ENCODE assay signal across 8 cellular contexts in the genomic region with DNA sequence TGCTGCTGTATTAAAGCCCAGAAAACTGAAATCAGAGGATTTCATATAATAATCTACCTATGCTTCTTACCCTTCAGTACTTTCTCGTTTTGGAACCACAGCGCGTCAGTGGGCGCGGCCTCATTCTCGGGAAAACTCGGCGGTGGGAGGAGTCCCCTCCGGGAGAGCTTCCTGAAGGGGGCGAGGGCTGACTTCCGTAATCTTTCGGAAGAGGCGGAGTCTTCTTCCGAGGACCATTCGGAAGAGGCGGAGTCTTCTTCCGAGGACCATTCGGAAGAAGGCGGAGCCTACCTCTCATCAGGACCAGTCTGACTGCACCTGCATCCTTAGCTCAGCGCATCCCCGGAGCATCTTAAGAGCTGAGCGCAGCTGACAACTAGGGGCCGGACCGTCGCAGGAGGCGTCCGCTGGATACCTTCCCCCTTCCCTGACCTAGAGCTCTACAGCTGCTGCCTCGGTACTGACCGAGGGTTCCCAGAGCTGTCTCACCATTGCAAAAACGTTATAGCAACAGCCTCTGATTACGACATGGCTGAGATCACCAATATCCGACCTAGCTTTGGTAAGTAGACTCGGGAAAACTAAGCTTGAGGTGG. TPM values are rescaled to one million over a fixed set of nuclear protein-coding genes. Genes with fewer than 3 reads are reported as not detected.
A peak's percentile ranks its signal among the peaks of the same experiment; 100 is the strongest.
DNase-seq lines count a peak whose midpoint lies in the region; ATAC-seq and TF ChIP-seq lines count a peak whose summit lies in the region.

A gene with protein sequence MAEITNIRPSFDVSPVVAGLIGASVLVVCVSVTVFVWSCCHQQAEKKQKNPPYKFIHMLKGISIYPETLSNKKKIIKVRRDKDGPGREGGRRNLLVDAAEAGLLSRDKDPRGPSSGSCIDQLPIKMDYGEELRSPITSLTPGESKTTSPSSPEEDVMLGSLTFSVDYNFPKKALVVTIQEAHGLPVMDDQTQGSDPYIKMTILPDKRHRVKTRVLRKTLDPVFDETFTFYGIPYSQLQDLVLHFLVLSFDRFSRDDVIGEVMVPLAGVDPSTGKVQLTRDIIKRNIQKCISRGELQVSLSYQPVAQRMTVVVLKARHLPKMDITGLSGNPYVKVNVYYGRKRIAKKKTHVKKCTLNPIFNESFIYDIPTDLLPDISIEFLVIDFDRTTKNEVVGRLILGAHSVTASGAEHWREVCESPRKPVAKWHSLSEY (plus strand): TSS at position 334 of the 596 bp plus-strand sequence. CDS start 195 bp downstream, at position 529.

- ATAC-seq in HG02798 (IDR thresholded peaks at IDR 0.05; ENCODE audit: poor library complexity, unreplicated experiment): peak; percentile 78
- peak; percentile 73 for ATAC-seq in activated naive CD8-positive, alpha-beta T cell treated with anti-CD3 and anti-CD28 coated beads, Interleukin-2, amount 50 U/mL, for 24 hours
- ATAC-seq in thoracic aorta (ENCODE audit: insufficient number of reproducible peaks, low FRiP score, low read depth): peak; percentile 95

- H3K4me1 ChIP-seq in osteoblast (ENCODE audit: insufficient read depth, low read length) (peaks cover 26% of the 10 kb centered on the region), thoracic aorta (ENCODE audit: control insufficient read depth in 1 of 2, low read depth in 2 of 2) (peaks cover 0 to 46% of the 10 kb centered on the region in 2 donors)

- H3K4me3 ChIP-seq in GM12865 (ENCODE audit: low read depth, low read length) (peak within 1 kb of the TSS; percentile 79), osteoblast (ENCODE audit: insufficient read depth, low read length) (peak within 1 kb of the TSS; percentile 73), thoracic aorta (peak within 1 kb of the TSS; percentile 66)

- H3K4me1 Mint-ChIP-seq in activated naive CD8-positive, alpha-beta T cell treated with anti-CD3 and anti-CD28 coated beads, Interleukin-2, amount 50 U/mL, for 24 hours: peaks cover 56% of the 10 kb centered on the region

- H3K79me2 ChIP-seq in osteoblast (ENCODE audit: insufficient read depth, low read length): peaks cover 40% of the 10 kb centered on the region

- peak within 1 kb of the TSS; percentile 93 for H3K27ac Mint-ChIP-seq in activated naive CD8-positive, alpha-beta T cell treated with anti-CD3 and anti-CD28 coated beads, Interleukin-2, amount 50 U/mL, for 24 hours

- peak within 1 kb of the TSS; percentile 84 for H3K4me3 Mint-ChIP-seq in activated naive CD8-positive, alpha-beta T cell treated with anti-CD3 and anti-CD28 coated beads, Interleukin-2, amount 50 U/mL, for 24 hours

- H3K9me3 ChIP-seq in osteoblast (ENCODE audit: low read depth, low read length): no peaks in the 10 kb centered on the region
- H3K9me3 ChIP-seq in thoracic aorta: no peaks in the 10 kb centered on the region

- no peaks in the 10 kb centered on the region for H4K20me1 ChIP-seq in osteoblast (ENCODE audit: insufficient read depth, low read length)

- DNase-seq in GM12865 (ENCODE audit: low read depth): peak; percentile 98
- peak; percentile 74 for DNase-seq in NCI-H1436 treated with DMSO at 0.1 percent for 48 hours (lab: John Stamatoyannopoulos, UW)
- DNase-seq in T follicular helper cell (ENCODE audit: low read depth): peak; percentile 89
- peak; percentile 96 for DNase-seq in activated naive CD8-positive, alpha-beta T cell treated with anti-CD3 and anti-CD28 coated beads, Interleukin-2, amount 50 U/mL, for 24 hours
- DNase-seq in head of caudate nucleus: peak; percentile 92 to 98 (median 96)
- DNase-seq in osteoblast (ENCODE audit: insufficient read length, low spot score, missing footprints): peak; percentile 90
- peak; percentile 88 for DNase-seq in thoracic aorta (ENCODE audit: low spot score)

- H3K27me3 ChIP-seq in osteoblast (ENCODE audit: insufficient read depth, low read length): no peaks in the 10 kb centered on the region
- H3K27me3 ChIP-seq in thoracic aorta (replicated peaks; ENCODE audit: insufficient read depth): no peaks in the 10 kb centered on the region

- H3K27ac ChIP-seq in osteoblast (ENCODE audit: low read depth, low read length) (peak within 1 kb of the TSS; percentile 94), thoracic aorta (peak within 1 kb of the TSS; percentile 93 to 96)

- no peaks in the 10 kb centered on the region for H3K9me3 Mint-ChIP-seq in activated naive CD8-positive, alpha-beta T cell treated with anti-CD3 and anti-CD28 coated beads, Interleukin-2, amount 50 U/mL, for 24 hours

- peaks cover 10% of the 10 kb centered on the region for H3K36me3 ChIP-seq in osteoblast (ENCODE audit: insufficient read depth, low read length)
- H3K36me3 ChIP-seq in thoracic aorta: peaks cover 3% of the 10 kb centered on the region

- TF ChIP-seq CTCF in GM12865 (IDR thresholded peaks at IDR 0.05; ENCODE audit: insufficient read depth, low read depth, low read length, missing control alignments) (no peak), osteoblast (IDR thresholded peaks at IDR 0.05; ENCODE audit: extremely low read depth, low read depth, low read length) (no peak), thoracic aorta (IDR thresholded peaks at IDR 0.05) (no peak)

- no peaks in the 10 kb centered on the region for H3K27me3 Mint-ChIP-seq in activated naive CD8-positive, alpha-beta T cell treated with anti-CD3 and anti-CD28 coated beads, Interleukin-2, amount 50 U/mL, for 24 hours

- intact Hi-C loops in head of caudate nucleus (cut with DNase I): loop anchor here (5.0 kb wide), 1 partner anchor 113 kb away; no protein-coding TSS in a partner anchor

- peaks cover 10% of the 10 kb centered on the region for H3K36me3 Mint-ChIP-seq in activated naive CD8-positive, alpha-beta T cell treated with anti-CD3 and anti-CD28 coated beads, Interleukin-2, amount 50 U/mL, for 24 hours (ENCODE audit: low read depth)

- H2AFZ ChIP-seq in osteoblast (ENCODE audit: low read length): peak within 1 kb of the TSS; percentile 90

- peak within 1 kb of the TSS; percentile 93 for H3K4me2 ChIP-seq in osteoblast (ENCODE audit: insufficient read depth, low read length)

RNA-seq across cellular contexts. Expression of the gene that starts here (rescaled TPM):
- total RNA-seq in osteoblast (33.3 and 34.5 TPM in 2 replicates), thoracic aorta (10 to 100 TPM; 49.5 to 62.4 TPM)

Comparison
In these comparisons a context has a peak if more than half of its experiments do, and no peak if none do; other contexts are left out.
1. Peak in every context shown above with its lines: DNase-seq, ATAC-seq, H3K4me3 ChIP-seq and H3K27ac ChIP-seq.